28 cellular contexts compared by ENCODE assay signal in the genomic region with DNA sequence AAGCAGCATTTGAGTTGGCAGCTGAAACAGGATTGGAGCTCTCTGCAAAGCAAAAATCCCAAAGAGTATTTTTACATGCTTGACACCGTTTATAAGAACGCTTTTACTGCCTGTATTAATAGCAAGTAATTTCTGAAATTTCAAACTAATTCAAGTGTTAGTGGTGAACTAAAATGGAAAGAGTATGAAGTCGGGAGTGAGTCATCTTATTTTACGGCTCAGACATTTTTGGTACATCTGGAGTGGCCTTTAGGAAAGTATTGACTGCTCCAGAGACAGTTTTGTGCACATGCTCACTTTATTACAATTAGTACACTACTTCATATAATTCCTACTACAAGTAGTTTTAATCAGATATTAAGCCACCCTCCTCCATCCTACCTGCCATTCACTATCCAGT.
"Had no signal": no experiment of that assay in that cellular context is flagged by ENCODE, and none has a peak within 500 bp of the region (broad histone marks: within the 10 kb centered on the region; RNA-seq: fewer than 3 reads in every experiment).

No MANE protein-coding gene starts in this region.

- ATAC-seq: activated naive CD8-positive, alpha-beta T cell treated with anti-CD3 and anti-CD28 coated beads, Interleukin-2, amount 50 U/mL, for 24 hours; gastrocnemius medialis; left lung; right lobe of liver; stimulated activated naive B cell treated with anti-CD40 and anti-IgM and Interleukin-4, amounts not matched to agents 10 μg/mL and 1 μg/mL and 100 μg/mL, for 72 hours had no signal

- H3K9me3 Mint-ChIP-seq: activated CD4-positive, alpha-beta memory T cell treated with anti-CD3 and anti-CD28 coated beads for 36 hours; activated CD4-positive, alpha-beta T cell treated with anti-CD3 and anti-CD28 coated beads, Interleukin-2, amount 10 ng/mL, durations not matched to agents 24 days and 14 days; activated naive CD8-positive, alpha-beta T cell treated with anti-CD3 and anti-CD28 coated beads, Interleukin-2, amount 50 U/mL, for 24 hours; activated T-cell treated with anti-CD3 and anti-CD28 coated beads, Interleukin-2, amount 50 U/mL, for 24 hours; dendritic cell treated with granulocyte-macrophage colony-stimulating factor and Interleukin-4, amounts not matched to agents 40 ng/mL and 50 ng/mL, for 4 days; endodermal cell; nephron had no signal

- DNase-seq: activated CD4-positive, alpha-beta memory T cell treated with anti-CD3 and anti-CD28 coated beads for 36 hours; activated CD4-positive, alpha-beta T cell treated with anti-CD3 and anti-CD28 coated beads, Interleukin-2, amount 10 ng/mL, durations not matched to agents 24 days and 14 days; activated CD4-positive, CD25-positive, alpha-beta regulatory T cell treated with anti-CD3 and anti-CD28 coated beads, Interleukin-2, amount 50 U/mL, for 72 hours; activated CD8-positive, alpha-beta memory T cell treated with anti-CD3 and anti-CD28 coated beads, Interleukin-2, amount 50 U/mL, for 48 hours; activated gamma-delta T cell treated with Interleukin-2 at 50 U/mL for 16 hours; activated naive CD8-positive, alpha-beta T cell treated with anti-CD3 and anti-CD28 coated beads, Interleukin-2, amount 50 U/mL, for 24 hours; activated T-cell treated with anti-CD3 and anti-CD28 coated beads, Interleukin-2, amount 50 U/mL, for 24 hours; amygdala; endodermal cell; gastrocnemius medialis; glutamatergic neuron; left lung; right lobe of liver; stimulated activated CD4-positive, alpha-beta T cell treated with anti-CD3 and anti-CD28 coated beads, Interleukin-1b, Interleukin-23, amount 100 ng/mL, for 48 hours; stimulated activated naive B cell treated with anti-CD40 and anti-IgM and Interleukin-4, amounts not matched to agents 10 μg/mL and 1 μg/mL and 100 μg/mL, for 72 hours; stomach; thyroid gland; upper lobe of left lung had no signal

- H3K4me1 Mint-ChIP-seq: activated CD4-positive, alpha-beta T cell treated with anti-CD3 and anti-CD28 coated beads, Interleukin-2, amount 10 ng/mL, durations not matched to agents 24 days and 14 days; activated naive CD4-positive, alpha-beta T cell treated with anti-CD3 and anti-CD28 coated beads, Interleukin-2, amount 50 U/mL, for 24 hours; activated naive CD8-positive, alpha-beta T cell treated with anti-CD3 and anti-CD28 coated beads, Interleukin-2, amount 50 U/mL, for 24 hours; central memory CD8-positive, alpha-beta T cell; nephron; stimulated activated naive B cell treated with anti-CD40 and anti-IgM and Interleukin-4, amounts not matched to agents 10 μg/mL and 1 μg/mL and 100 μg/mL, for 72 hours had no signal

- H3K27ac Mint-ChIP-seq: activated CD4-positive, alpha-beta memory T cell treated with anti-CD3 and anti-CD28 coated beads for 36 hours; activated CD4-positive, alpha-beta T cell treated with anti-CD3 and anti-CD28 coated beads, Interleukin-2, amount 10 ng/mL, durations not matched to agents 24 days and 14 days; activated naive CD4-positive, alpha-beta T cell treated with anti-CD3 and anti-CD28 coated beads, Interleukin-2, amount 50 U/mL, for 24 hours; activated naive CD8-positive, alpha-beta T cell treated with anti-CD3 and anti-CD28 coated beads, Interleukin-2, amount 50 U/mL, for 24 hours; activated T-cell treated with anti-CD3 and anti-CD28 coated beads, Interleukin-2, amount 50 U/mL, for 24 hours; dendritic cell treated with granulocyte-macrophage colony-stimulating factor and Interleukin-4, amounts not matched to agents 40 ng/mL and 50 ng/mL, for 4 days; endodermal cell; nephron; stimulated activated naive B cell treated with anti-CD40 and anti-IgM and Interleukin-4, amounts not matched to agents 10 μg/mL and 1 μg/mL and 100 μg/mL, for 72 hours had no signal

- H3K27me3 ChIP-seq: esophagus muscularis mucosa, gastrocnemius medialis, left lung, right lobe of liver, stomach, thyroid gland, upper lobe of left lung, vagina had no signal

- H3K27me3 Mint-ChIP-seq: activated CD4-positive, alpha-beta memory T cell treated with anti-CD3 and anti-CD28 coated beads for 36 hours; activated CD4-positive, alpha-beta T cell treated with anti-CD3 and anti-CD28 coated beads, Interleukin-2, amount 10 ng/mL, durations not matched to agents 24 days and 14 days; activated naive CD4-positive, alpha-beta T cell treated with anti-CD3 and anti-CD28 coated beads, Interleukin-2, amount 50 U/mL, for 24 hours; activated naive CD8-positive, alpha-beta T cell treated with anti-CD3 and anti-CD28 coated beads, Interleukin-2, amount 50 U/mL, for 24 hours; activated T-cell treated with anti-CD3 and anti-CD28 coated beads, Interleukin-2, amount 50 U/mL, for 24 hours; central memory CD8-positive, alpha-beta T cell; dendritic cell treated with granulocyte-macrophage colony-stimulating factor and Interleukin-4, amounts not matched to agents 40 ng/mL and 50 ng/mL, for 4 days; stimulated activated naive B cell treated with anti-CD40 and anti-IgM and Interleukin-4, amounts not matched to agents 10 μg/mL and 1 μg/mL and 100 μg/mL, for 72 hours had no signal

- H3K4me3 Mint-ChIP-seq: activated CD4-positive, alpha-beta memory T cell treated with anti-CD3 and anti-CD28 coated beads for 36 hours; activated CD4-positive, alpha-beta T cell treated with anti-CD3 and anti-CD28 coated beads, Interleukin-2, amount 10 ng/mL, durations not matched to agents 24 days and 14 days; activated naive CD4-positive, alpha-beta T cell treated with anti-CD3 and anti-CD28 coated beads, Interleukin-2, amount 50 U/mL, for 24 hours; activated naive CD8-positive, alpha-beta T cell treated with anti-CD3 and anti-CD28 coated beads, Interleukin-2, amount 50 U/mL, for 24 hours; activated T-cell treated with anti-CD3 and anti-CD28 coated beads, Interleukin-2, amount 50 U/mL, for 24 hours; central memory CD8-positive, alpha-beta T cell; dendritic cell treated with granulocyte-macrophage colony-stimulating factor and Interleukin-4, amounts not matched to agents 40 ng/mL and 50 ng/mL, for 4 days; endodermal cell; nephron; stimulated activated naive B cell treated with anti-CD40 and anti-IgM and Interleukin-4, amounts not matched to agents 10 μg/mL and 1 μg/mL and 100 μg/mL, for 72 hours had no signal

- H3K36me3 Mint-ChIP-seq: activated CD4-positive, alpha-beta memory T cell treated with anti-CD3 and anti-CD28 coated beads for 36 hours; activated naive CD4-positive, alpha-beta T cell treated with anti-CD3 and anti-CD28 coated beads, Interleukin-2, amount 50 U/mL, for 24 hours; stimulated activated naive B cell treated with anti-CD40 and anti-IgM and Interleukin-4, amounts not matched to agents 10 μg/mL and 1 μg/mL and 100 μg/mL, for 72 hours had no signal

- H3K4me3 ChIP-seq: esophagus muscularis mucosa, gastrocnemius medialis, left lung, lung, right lobe of liver, skin epidermis, stomach, thyroid gland, upper lobe of left lung, vagina had no signal

- H3K27ac ChIP-seq: esophagus muscularis mucosa, gastrocnemius medialis, left lung, right lobe of liver, skin epidermis, stomach, thyroid gland, upper lobe of left lung, vagina had no signal

- H3K9me3 ChIP-seq: esophagus muscularis mucosa, gastrocnemius medialis, left lung, right lobe of liver, stomach, thyroid gland, upper lobe of left lung, vagina had no signal

- H3K36me3 ChIP-seq: esophagus muscularis mucosa, gastrocnemius medialis, left lung, right lobe of liver, stomach, thyroid gland, upper lobe of left lung, vagina had no signal

- H3K4me1 ChIP-seq: esophagus muscularis mucosa, gastrocnemius medialis, left lung, right lobe of liver, stomach, thyroid gland, upper lobe of left lung, vagina had no signal

- FAIRE-seq: bronchial epithelial cell, islet of Langerhans had no signal
